In the genomic region with DNA sequence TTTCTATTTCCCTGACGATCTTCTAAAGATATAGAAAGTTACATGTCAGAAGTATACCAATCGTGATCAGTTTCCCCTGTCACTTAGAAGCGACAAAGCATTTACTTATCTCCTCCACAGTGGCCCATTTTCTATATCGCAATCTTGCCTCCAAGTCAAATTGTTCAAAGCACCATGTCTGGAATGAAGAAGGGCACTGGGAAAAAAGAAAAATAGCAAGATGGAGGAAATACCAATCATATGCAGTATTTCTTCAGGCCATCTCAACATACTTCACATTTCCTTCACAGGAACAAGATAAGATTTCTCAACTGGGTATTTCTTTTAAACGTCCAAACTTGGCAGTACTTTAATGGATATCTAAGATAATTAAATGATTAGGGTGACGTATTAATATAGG, we compare ENCODE assay signal across 21 cellular contexts.
A peak's percentile ranks its signal among the peaks of the same experiment; 100 is the strongest.
DNase-seq lines count a peak whose midpoint lies in the region; ATAC-seq and TF ChIP-seq lines count a peak whose summit lies in the region.
"Had no signal": no experiment of that assay in that cellular context is flagged by ENCODE, and none has a peak within 500 bp of the region (broad histone marks: within the 10 kb centered on the region; RNA-seq: fewer than 3 reads in every experiment).

No MANE protein-coding gene starts in this region.

- peaks cover 73% of the 10 kb centered on the region for H3K4me1 Mint-ChIP-seq in activated T-cell treated with anti-CD3 and anti-CD28 coated beads, Interleukin-2, amount 50 U/mL, for 72 hours (ENCODE audit: low read depth)
- peaks cover 30% of the 10 kb centered on the region for H3K4me1 Mint-ChIP-seq in activated T-cell treated with anti-CD3 and anti-CD28 coated beads, Interleukin-2, amount 50 U/mL, for 4 hours (ENCODE audit: low read depth)
- H3K4me1 Mint-ChIP-seq in IgD-negative memory B cell (peaks cover 31 to 39% (median 36%) of the 10 kb centered on the region in 3 donors), chondrocyte (ENCODE audit: low read depth) (peaks cover 66% of the 10 kb centered on the region), osteocyte (ENCODE audit: unreplicated experiment) (peaks cover 40% of the 10 kb centered on the region)

- no peak for DNase-seq in activated T-cell treated with anti-CD3 and anti-CD28 coated beads, Interleukin-2, amount 50 U/mL, for 72 hours
- DNase-seq in activated T-cell treated with anti-CD3 and anti-CD28 coated beads, Interleukin-2, amount 50 U/mL, for 4 hours: no peak
- DNase-seq in chondrocyte (ENCODE audit: low spot score): no peak
- no peak for DNase-seq in osteocyte (ENCODE audit: extremely low spot score, unreplicated experiment)
- no peak for DNase-seq in HAP-1 (ENCODE audit: low spot score in 2 of 2)
- DNase-seq in NCI-H69 (lab: John Stamatoyannopoulos, UW): no peak
- no peak for DNase-seq in CD1c-positive myeloid dendritic cell (ENCODE audit: extremely low spot score)
- DNase-seq: activated CD8-positive, alpha-beta T cell treated with anti-CD3 and anti-CD28 coated beads, Interleukin-2, amount 10 ng/mL, durations not matched to agents 7 days and 5 days; activated T-cell treated with anti-CD3 and anti-CD28 coated beads, Interleukin-2, amount 50 U/mL, for 1 hour; CD4-positive, alpha-beta memory T cell; erythroblast; naive thymus-derived CD8-positive, alpha-beta T cell; NCI-H1436; NCI-H2171 treated with DMSO at 0.1 percent for 48 hours; NCI-H774; sigmoid colon; SJCRH30; stimulated activated naive CD4-positive, alpha-beta T cell treated with Interleukin-2 at 50 U/mL for 16 hours; T-helper 17 cell; tibial artery had no signal

- in situ Hi-C loops in HAP-1 (cut with MboI; ENCODE audit: low sequenced_read_pairs): no loop called here

- H3K27ac Mint-ChIP-seq in activated T-cell treated with anti-CD3 and anti-CD28 coated beads, Interleukin-2, amount 50 U/mL, for 72 hours: peak overlapping the region; percentile 42
- peak overlapping the region in 2 of 3 donors; percentile 6 to 74 for H3K27ac Mint-ChIP-seq in IgD-negative memory B cell
- H3K27ac Mint-ChIP-seq in chondrocyte (ENCODE audit: unreplicated experiment): peak overlapping the region; percentile 91
- peak overlapping the region; percentile 83 for H3K27ac Mint-ChIP-seq in osteocyte (ENCODE audit: unreplicated experiment)
- H3K27ac Mint-ChIP-seq: activated CD8-positive, alpha-beta T cell treated with anti-CD3 and anti-CD28 coated beads, Interleukin-2, amount 10 ng/mL, durations not matched to agents 7 days and 5 days; CD4-positive, alpha-beta memory T cell had no signal

- no peaks in the 10 kb centered on the region for H3K9me3 ChIP-seq in HAP-1
- H3K9me3 ChIP-seq: sigmoid colon, SJCRH30, tibial artery had no signal

- TF ChIP-seq CTCF in chondrocyte (IDR thresholded peaks at IDR 0.05) (no peak), osteocyte (IDR thresholded peaks at IDR 0.05) (no peak)

- H3K27me3 Mint-ChIP-seq in activated T-cell treated with anti-CD3 and anti-CD28 coated beads, Interleukin-2, amount 50 U/mL, for 72 hours (ENCODE audit: low read depth): peaks cover 42% of the 10 kb centered on the region
- no peaks in the 10 kb centered on the region for H3K27me3 Mint-ChIP-seq in activated T-cell treated with anti-CD3 and anti-CD28 coated beads, Interleukin-2, amount 50 U/mL, for 4 hours (ENCODE audit: low read depth)
- H3K27me3 Mint-ChIP-seq in IgD-negative memory B cell: no peaks in the 10 kb centered on the region
- no peaks in the 10 kb centered on the region for H3K27me3 Mint-ChIP-seq in chondrocyte (ENCODE audit: low read depth)
- H3K27me3 Mint-ChIP-seq in osteocyte (ENCODE audit: unreplicated experiment): no peaks in the 10 kb centered on the region
- H3K27me3 Mint-ChIP-seq: CD4-positive, alpha-beta memory T cell had no signal

- H3K4me3 ChIP-seq in HAP-1: no peak overlapping the region
- H3K4me3 ChIP-seq: sigmoid colon, SJCRH30, tibial artery had no signal

- H3K36me3 Mint-ChIP-seq in activated T-cell treated with anti-CD3 and anti-CD28 coated beads, Interleukin-2, amount 50 U/mL, for 72 hours (ENCODE audit: insufficient read depth in 2 of 2): no peaks in the 10 kb centered on the region
- H3K36me3 Mint-ChIP-seq in activated T-cell treated with anti-CD3 and anti-CD28 coated beads, Interleukin-2, amount 50 U/mL, for 4 hours (ENCODE audit: insufficient read depth): no peaks in the 10 kb centered on the region
- no peaks in the 10 kb centered on the region for H3K36me3 Mint-ChIP-seq in IgD-negative memory B cell
- H3K36me3 Mint-ChIP-seq in chondrocyte (ENCODE audit: low read depth): no peaks in the 10 kb centered on the region
- H3K36me3 Mint-ChIP-seq in osteocyte (ENCODE audit: unreplicated experiment): no peaks in the 10 kb centered on the region
- H3K36me3 Mint-ChIP-seq: CD4-positive, alpha-beta memory T cell; naive thymus-derived CD8-positive, alpha-beta T cell had no signal

- peaks cover 8% of the 10 kb centered on the region for H3K4me1 ChIP-seq in HAP-1
- H3K4me1 ChIP-seq: sigmoid colon, SJCRH30, tibial artery had no signal

- H3K9me3 Mint-ChIP-seq in activated T-cell treated with anti-CD3 and anti-CD28 coated beads, Interleukin-2, amount 50 U/mL, for 72 hours: no peaks in the 10 kb centered on the region
- no peaks in the 10 kb centered on the region for H3K9me3 Mint-ChIP-seq in activated T-cell treated with anti-CD3 and anti-CD28 coated beads, Interleukin-2, amount 50 U/mL, for 4 hours
- H3K9me3 Mint-ChIP-seq in IgD-negative memory B cell: no peaks in the 10 kb centered on the region
- H3K9me3 Mint-ChIP-seq in chondrocyte (ENCODE audit: low read depth): peaks cover 3% of the 10 kb centered on the region
- H3K9me3 Mint-ChIP-seq in osteocyte (ENCODE audit: unreplicated experiment): no peaks in the 10 kb centered on the region
- H3K9me3 Mint-ChIP-seq: CD4-positive, alpha-beta memory T cell; naive thymus-derived CD8-positive, alpha-beta T cell had no signal

- no peaks in the 10 kb centered on the region for H3K36me3 ChIP-seq in HAP-1 (replicated peaks)
- H3K36me3 ChIP-seq: sigmoid colon, SJCRH30, tibial artery had no signal

- peak overlapping the region; percentile 69 to 76 for H3K4me3 Mint-ChIP-seq in activated T-cell treated with anti-CD3 and anti-CD28 coated beads, Interleukin-2, amount 50 U/mL, for 72 hours
- no peak overlapping the region for H3K4me3 Mint-ChIP-seq in activated T-cell treated with anti-CD3 and anti-CD28 coated beads, Interleukin-2, amount 50 U/mL, for 4 hours
- H3K4me3 Mint-ChIP-seq in IgD-negative memory B cell (no peak overlapping the region), chondrocyte (ENCODE audit: unreplicated experiment) (no peak overlapping the region), osteocyte (ENCODE audit: unreplicated experiment) (no peak overlapping the region)
- H3K4me3 Mint-ChIP-seq: activated CD8-positive, alpha-beta T cell treated with anti-CD3 and anti-CD28 coated beads, Interleukin-2, amount 10 ng/mL, durations not matched to agents 7 days and 5 days; CD4-positive, alpha-beta memory T cell; naive thymus-derived CD8-positive, alpha-beta T cell; T-helper 17 cell had no signal

- no peak for ATAC-seq in activated T-cell treated with anti-CD3 and anti-CD28 coated beads, Interleukin-2, amount 50 U/mL, for 72 hours (replicated peaks in 1 of 2)
- no peak for ATAC-seq in activated T-cell treated with anti-CD3 and anti-CD28 coated beads, Interleukin-2, amount 50 U/mL, for 4 hours
- ATAC-seq: activated CD8-positive, alpha-beta T cell treated with anti-CD3 and anti-CD28 coated beads, Interleukin-2, amount 10 ng/mL, durations not matched to agents 7 days and 5 days; naive thymus-derived CD8-positive, alpha-beta T cell; T-helper 17 cell had no signal

- H3K27me3 ChIP-seq in HAP-1 (ENCODE audit: low read depth): no peaks in the 10 kb centered on the region
- H3K27me3 ChIP-seq: sigmoid colon, SJCRH30, tibial artery had no signal

Comparison
In these comparisons a context has a peak if more than half of its experiments do, and no peak if none do; other contexts are left out.
1. H3K4me3 Mint-ChIP-seq: peak in activated T-cell treated with anti-CD3 and anti-CD28 coated beads, Interleukin-2, amount 50 U/mL, for 72 hours (2 of 2); none in activated T-cell treated with anti-CD3 and anti-CD28 coated beads, Interleukin-2, amount 50 U/mL, for 4 hours (single experiment), IgD-negative memory B cell (0 of 4), chondrocyte (single experiment) and osteocyte (single experiment).
2. H3K27ac Mint-ChIP-seq: peak in every context shown above with its lines; median percentile 91 in chondrocyte; 83 in osteocyte; 42 in activated T-cell treated with anti-CD3 and anti-CD28 coated beads, Interleukin-2, amount 50 U/mL, for 72 hours; 40 in IgD-negative memory B cell.